Comparison of ENCODE assay signal across 16 cellular contexts in the genomic region with DNA sequence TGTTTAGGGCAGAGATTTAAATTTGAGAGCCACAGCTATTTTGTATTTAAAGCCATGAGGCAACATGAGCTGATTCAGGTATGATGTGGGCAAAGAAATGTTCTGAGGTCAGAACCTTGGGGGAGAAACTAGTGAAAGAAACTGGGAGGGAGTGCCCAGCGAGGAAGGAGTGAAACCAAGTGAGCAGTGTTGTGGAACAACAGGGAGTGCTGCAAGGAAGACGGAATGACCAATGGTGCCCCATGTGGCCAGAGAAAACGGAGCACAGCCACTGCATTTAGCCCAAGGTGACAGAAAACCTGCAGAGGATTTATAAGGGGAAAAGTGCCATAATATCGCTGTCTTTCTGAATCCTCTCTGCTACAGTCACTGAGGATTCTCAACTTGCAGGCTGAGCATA.
DNase-seq lines count a peak whose midpoint lies in the region; ATAC-seq, FAIRE-seq and TF ChIP-seq lines count a peak whose summit lies in the region.
"Had no signal": no experiment of that assay in that cellular context is flagged by ENCODE, and none has a peak within 500 bp of the region (broad histone marks: within the 10 kb centered on the region; RNA-seq: fewer than 3 reads in every experiment).

No MANE protein-coding gene starts in this region.

- no peak overlapping the region for H2BK15ac ChIP-seq in mesendoderm (replicated peaks; ENCODE audit: low read depth)

- no peak for FAIRE-seq in GM12878 (lab: Jason Lieb, UNC)

- RAD21 ChIA-PET in HCT116 (lab: Charles Lee; ENCODE audit: low non-redundant PET in 1 of 2, low total read pairs in 2 of 2, uncharacterized antibody in 2 of 2, unreplicated experiment in 2 of 2) (no interaction called here), GM12878 (lab: Charles Lee; ENCODE audit: unreplicated experiment) (no interaction called here)

- H3K9ac ChIP-seq in HCT116 (ENCODE audit: low read length) (no peak overlapping the region), GM12878 (ENCODE audit: control insufficient read depth, insufficient read depth, low read length) (no peak overlapping the region), mesendoderm (ENCODE audit: low read length) (no peak overlapping the region)

- H2AK5ac ChIP-seq in mesendoderm (ENCODE audit: low read length): no peak overlapping the region

- TF ChIP-seq CTCF in HCT116 (IDR thresholded peaks at IDR 0.05 in 2 of 3, conservative IDR thresholded peaks at IDR 0.05 in 1 of 3; ENCODE audit: borderline replicate concordance in 1 of 3, insufficient read depth in 1 of 3, low read depth in 2 of 3, low read length in 2 of 3) (peak in 2 of 3 experiments; percentile 30 to 44; a peak in 3 of 6 replicates), GM12878 (IDR thresholded peaks at IDR 0.05 in 2 of 3, conservative IDR thresholded peaks at IDR 0.05 in 1 of 3; ENCODE audit: control insufficient read depth in 2 of 3, extremely low read depth in 1 of 3, insufficient read depth in 1 of 3, low read depth in 3 of 3, low read length in 3 of 3) (no peak)

- H3K4me2 ChIP-seq in HCT116 (ENCODE audit: low read length) (no peak overlapping the region), GM12878 (ENCODE audit: control insufficient read depth, insufficient read depth) (no peak overlapping the region), mesendoderm (ENCODE audit: low read length) (no peak overlapping the region)

- DNase-seq in Caki2 (ENCODE audit: low read depth) (peak; percentile 3), HCT116 (ENCODE audit: low read depth, low spot score) (peak; percentile 6), GM12878 (ENCODE audit: low read depth, low spot score) (no peak), mesendoderm (peak; percentile 65), EL (no peak), Right ventricle myocardium inferior (ENCODE audit: missing footprints) (no peak)
- no peak for DNase-seq in activated effector memory CD4-positive, alpha-beta T cell treated with anti-CD3 and anti-CD28 coated beads, Interleukin-2, amount 50 U/mL, for 16 hours
- DNase-seq in stimulated activated naive CD8-positive, alpha-beta T cell treated with anti-CD3 and anti-CD28 coated beads, Interleukin-15, Interleukin-2, amounts not matched to agents 100 U/mL and 50 U/mL, for 24 hours: no peak
- DNase-seq: activated CD4-positive, alpha-beta T cell treated with anti-CD3 and anti-CD28 coated beads for 36 hours; aorta; dermis blood vessel endothelial cell; MG63; NCI-H2171; stimulated activated CD4-positive, alpha-beta T cell treated with anti-CD3 and anti-CD28 coated beads, Interleukin-4, amount 100 ng/mL, for 1 hour had no signal

- H4K20me1 ChIP-seq in HCT116 (ENCODE audit: insufficient read depth) (no peaks in the 10 kb centered on the region), GM12878 (ENCODE audit: control insufficient read depth, insufficient read depth) (no peaks in the 10 kb centered on the region)

- no peak for TF ChIP-seq EP300 in GM12878 (IDR thresholded peaks at IDR 0.05; ENCODE audit: borderline replicate concordance in 1 of 2, control insufficient read depth in 1 of 2, low read depth in 2 of 2, low read length in 2 of 2)

- no peaks in the 10 kb centered on the region for H3K9me2 ChIP-seq in HCT116 (ENCODE audit: insufficient read depth)

- H3K4me3 ChIP-seq in HCT116 (replicated peaks in 1 of 2; ENCODE audit: low read depth in 1 of 2, low read length in 2 of 2) (no peak overlapping the region), GM12878 (no peak overlapping the region), mesendoderm (ENCODE audit: low read length) (no peak overlapping the region)
- H3K4me3 ChIP-seq: MG63, vagina had no signal

- H3K79me2 ChIP-seq in HCT116 (ENCODE audit: insufficient read depth, low read length) (no peaks in the 10 kb centered on the region), GM12878 (ENCODE audit: control insufficient read depth, insufficient read depth, low read length) (no peaks in the 10 kb centered on the region), mesendoderm (ENCODE audit: control insufficient read depth, insufficient read depth, low read length) (no peaks in the 10 kb centered on the region)

- no peak; the same call in 1 of the 2 replicates for TF ChIP-seq RAD21 in HCT116 (IDR thresholded peaks at IDR 0.05; ENCODE audit: low read depth)
- no peak for TF ChIP-seq RAD21 in GM12878 (IDR thresholded peaks at IDR 0.05; ENCODE audit: insufficient read depth, low read depth, low read length)

- peak; percentile 77 for ATAC-seq in HCT116
- peak; percentile 18; the same call in 1 of the 3 replicates for ATAC-seq in GM12878
- no peak for ATAC-seq in stimulated activated naive CD8-positive, alpha-beta T cell treated with anti-CD3 and anti-CD28 coated beads, Interleukin-15, Interleukin-2, amounts not matched to agents 100 U/mL and 50 U/mL, for 24 hours
- ATAC-seq in Right ventricle myocardium inferior: no peak
- ATAC-seq: activated CD4-positive, alpha-beta T cell treated with anti-CD3 and anti-CD28 coated beads for 36 hours; stimulated activated memory B cell treated with anti-CD40 and anti-IgM and Interleukin-4, amounts not matched to agents 10 μg/mL and 1 μg/mL and 100 μg/mL, for 72 hours had no signal

- in situ Hi-C loops in Caki2 (cut with HindIII; ENCODE audit: low pct_unique_long_range_greater_than_20kb, low sequenced_read_pairs) (no loop called here), GM12878 (cut with MboI) (no loop called here)

- no peaks in the 10 kb centered on the region for H3K4me1 ChIP-seq in HCT116 (ENCODE audit: control insufficient read depth in 1 of 2, insufficient read depth in 2 of 2, low read length in 2 of 2)
- no peaks in the 10 kb centered on the region for H3K4me1 ChIP-seq in GM12878 (ENCODE audit: control insufficient read depth, insufficient read depth, low read length)
- no peaks in the 10 kb centered on the region for H3K4me1 ChIP-seq in mesendoderm (ENCODE audit: control insufficient read depth, low read depth, low read length)
- H3K4me1 ChIP-seq: vagina had no signal

- no peak overlapping the region for H3K18ac ChIP-seq in mesendoderm (ENCODE audit: low read length)

- intact Hi-C loops in HCT116 (cut with micrococcal nuclease): no loop called here
- intact Hi-C loops in GM12878 (cut with micrococcal nuclease; ENCODE audit: unreplicated experiment): loop anchor here (5.0 kb wide), 1 partner anchor 178 kb away; no protein-coding TSS in a partner anchor
- intact Hi-C loops in Right ventricle myocardium inferior (cut with DNase I): no loop called here

- CTCF ChIA-PET in HCT116 (lab: Charles Lee) (no interaction called here), GM12878 (lab: Yijun Ruan, JAX) (interaction anchor here (1.1 kb wide), 1 partner anchor 85 kb away, joined by 4 read pairs; no protein-coding TSS in a partner anchor)

- H2AFZ ChIP-seq in HCT116 (ENCODE audit: low read depth, low read length, poor library complexity, severe bottlenecking) (no peak overlapping the region), GM12878 (ENCODE audit: control insufficient read depth, low read depth, low read length) (no peak overlapping the region)

- SMC1A ChIA-PET in GM12878 (lab: Charles Lee; ENCODE audit: uncharacterized antibody, unreplicated experiment): no interaction called here

- H3K9me3 ChIP-seq in HCT116 (ENCODE audit: control insufficient read depth in 1 of 2, insufficient read depth in 1 of 2, low read depth in 1 of 2, low read length in 2 of 2) (no peaks in the 10 kb centered on the region), GM12878 (replicated peaks; ENCODE audit: control insufficient read depth, insufficient read depth, low read length) (no peaks in the 10 kb centered on the region)
- H3K9me3 ChIP-seq: MG63, vagina had no signal

- H2BK5ac ChIP-seq in mesendoderm (ENCODE audit: low read length): no peak overlapping the region

- WGBS in GM12878 (ENCODE audit: insufficient coverage, insufficient replicate concordance, low lambda C conversion rate, missing lambda C conversion rate): 19% methylated on average over 4 of the region's 4 CpGs
- no CpG with 5 or more reads among the region's 4 CpGs for WGBS in mesendoderm (ENCODE audit: extremely low coverage, insufficient coverage, low lambda C conversion rate)

- no peak for TF ChIP-seq POLR2A in HCT116 (IDR thresholded peaks at IDR 0.05; ENCODE audit: borderline replicate concordance, extremely low read depth, insufficient read depth, insufficient read length)
- no peak for TF ChIP-seq POLR2A in GM12878 (IDR thresholded peaks at IDR 0.05; ENCODE audit: low read depth, low read length)

- POLR2A ChIA-PET in HCT116 (lab: Charles Lee) (no interaction called here), GM12878 (lab: Charles Lee) (no interaction called here)

- no peak overlapping the region for H3K4ac ChIP-seq in mesendoderm (ENCODE audit: low read depth, low read length)

- no peak overlapping the region for H4K5ac ChIP-seq in mesendoderm (ENCODE audit: low read length)

- H3K27me3 ChIP-seq in HCT116 (ENCODE audit: insufficient read depth, low read length) (peaks cover 35% of the 10 kb centered on the region), GM12878 (replicated peaks in 1 of 2; ENCODE audit: control insufficient read depth in 2 of 2, insufficient read depth in 2 of 2, low read length in 1 of 2) (no peaks in the 10 kb centered on the region), mesendoderm (ENCODE audit: insufficient read depth, low read length, poor library complexity) (no peaks in the 10 kb centered on the region)
- H3K27me3 ChIP-seq: MG63, vagina had no signal

- H3K36me3 ChIP-seq in HCT116 (ENCODE audit: control insufficient read depth in 1 of 2, insufficient read depth in 2 of 2, low read length in 2 of 2) (no peaks in the 10 kb centered on the region), GM12878 (ENCODE audit: control insufficient read depth in 2 of 2, insufficient read depth in 2 of 2, low read length in 1 of 2) (no peaks in the 10 kb centered on the region), mesendoderm (ENCODE audit: control insufficient read depth, insufficient read depth, low read length) (no peaks in the 10 kb centered on the region)
- H3K36me3 ChIP-seq: MG63, vagina had no signal

- H3K56ac ChIP-seq in mesendoderm (ENCODE audit: low read length): no peak overlapping the region

- H4K8ac ChIP-seq in mesendoderm (ENCODE audit: low read depth, low read length): no peak overlapping the region

- BruUV-seq in HCT116 (replicated peaks; lab: Mats Ljungman, UMichigan) (no TSS peak), GM12878 (replicated peaks; lab: Mats Ljungman, UMichigan) (no TSS peak)

- H3K23ac ChIP-seq in mesendoderm (ENCODE audit: low read length): no peak overlapping the region

- no peak overlapping the region for H2BK120ac ChIP-seq in mesendoderm (ENCODE audit: low read depth, low read length)

- H3K27ac ChIP-seq in HCT116 (ENCODE audit: low read depth, low read length) (no peak overlapping the region), GM12878 (ENCODE audit: control insufficient read depth, insufficient read depth) (no peak overlapping the region), mesendoderm (ENCODE audit: low read depth, low read length) (no peak overlapping the region)
- H3K27ac ChIP-seq: vagina had no signal

- H3K79me1 ChIP-seq in mesendoderm (ENCODE audit: low read length): no peaks in the 10 kb centered on the region

TF ChIP-seq in GM12878, 131 proteins besides CTCF, POLR2A, EP300 and RAD21 (continues in another document):
- TF ChIP-seq YBX1 (IDR thresholded peaks at IDR 0.05): no peak
- no peak for TF ChIP-seq RB1 (IDR thresholded peaks at IDR 0.05; ENCODE audit: borderline replicate concordance)
- TF ChIP-seq CHD1 (IDR thresholded peaks at IDR 0.05; ENCODE audit: low read depth, low read length): no peak
- no peak for TF ChIP-seq RCOR1 (conservative IDR thresholded peaks at IDR 0.05; ENCODE audit: low read depth, low read length)

Comparison
In these comparisons a context has a peak if more than half of its experiments do, and no peak if none do; other contexts are left out.
1. DNase-seq: peak in Caki2 (single experiment), HCT116 (single experiment) and mesendoderm (single experiment); none in GM12878 (single experiment), activated effector memory CD4-positive, alpha-beta T cell treated with anti-CD3 and anti-CD28 coated beads, Interleukin-2, amount 50 U/mL, for 16 hours (single experiment), EL (single experiment), stimulated activated naive CD8-positive, alpha-beta T cell treated with anti-CD3 and anti-CD28 coated beads, Interleukin-15, Interleukin-2, amounts not matched to agents 100 U/mL and 50 U/mL, for 24 hours (single experiment) and Right ventricle myocardium inferior (single experiment).
2. ATAC-seq: peak in HCT116 (single experiment) and GM12878 (single experiment); none in stimulated activated naive CD8-positive, alpha-beta T cell treated with anti-CD3 and anti-CD28 coated beads, Interleukin-15, Interleukin-2, amounts not matched to agents 100 U/mL and 50 U/mL, for 24 hours (single experiment) and Right ventricle myocardium inferior (single experiment).
3. CTCF ChIP-seq: peak in HCT116 (2 of 3); none in GM12878 (0 of 3).